ENCODE assay signal across 1 cellular context in the genomic region with DNA sequence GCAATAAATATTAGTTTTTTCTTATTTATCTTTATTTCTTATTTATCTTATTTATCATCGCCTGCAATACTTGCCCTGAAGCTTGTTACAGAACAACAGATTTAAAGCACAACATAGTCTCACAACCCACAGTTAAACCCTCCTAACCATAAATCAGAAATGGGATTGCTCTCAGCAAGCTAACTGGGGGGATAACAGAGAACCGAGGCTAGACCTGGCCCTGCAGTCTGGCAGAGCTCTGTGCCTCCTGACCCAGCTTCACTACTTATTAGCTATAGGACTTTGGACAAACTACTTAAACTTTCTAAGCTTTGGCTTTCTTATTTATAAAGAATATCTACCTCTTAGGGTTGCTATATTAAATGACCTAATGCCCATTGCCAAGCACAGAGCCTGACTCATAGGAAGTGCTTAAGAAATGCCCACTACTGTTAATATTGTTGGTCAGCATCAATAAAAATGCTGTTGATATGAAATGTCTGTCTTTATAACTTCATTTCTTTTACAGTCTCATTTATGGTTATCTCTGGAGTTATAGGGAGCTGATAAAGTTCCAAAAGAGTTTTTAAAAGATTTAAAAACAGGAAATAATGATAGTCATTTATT.
TF ChIP-seq lines count a peak whose summit lies in the region.

No MANE protein-coding gene starts in this region.

TF ChIP-seq in H1, 55 proteins besides CTCF, POLR2A, EP300 and RAD21:
- TF ChIP-seq SP1 (IDR thresholded peaks at IDR 0.05; ENCODE audit: low read depth, low read length), result no peak
- no peak for TF ChIP-seq SP2 (IDR thresholded peaks at IDR 0.05; ENCODE audit: low read length)
- TF ChIP-seq POU5F1 (IDR thresholded peaks at IDR 0.05; ENCODE audit: low read depth, low read length), result no peak
- TF ChIP-seq CBX8 (IDR thresholded peaks at IDR 0.05; ENCODE audit: borderline replicate concordance, low read depth, low read length), result no peak
- no peak for TF ChIP-seq PHF8 (conservative IDR thresholded peaks at IDR 0.05; ENCODE audit: low read depth, low read length)
